1 cellular context compared by ENCODE assay signal in the genomic region with DNA sequence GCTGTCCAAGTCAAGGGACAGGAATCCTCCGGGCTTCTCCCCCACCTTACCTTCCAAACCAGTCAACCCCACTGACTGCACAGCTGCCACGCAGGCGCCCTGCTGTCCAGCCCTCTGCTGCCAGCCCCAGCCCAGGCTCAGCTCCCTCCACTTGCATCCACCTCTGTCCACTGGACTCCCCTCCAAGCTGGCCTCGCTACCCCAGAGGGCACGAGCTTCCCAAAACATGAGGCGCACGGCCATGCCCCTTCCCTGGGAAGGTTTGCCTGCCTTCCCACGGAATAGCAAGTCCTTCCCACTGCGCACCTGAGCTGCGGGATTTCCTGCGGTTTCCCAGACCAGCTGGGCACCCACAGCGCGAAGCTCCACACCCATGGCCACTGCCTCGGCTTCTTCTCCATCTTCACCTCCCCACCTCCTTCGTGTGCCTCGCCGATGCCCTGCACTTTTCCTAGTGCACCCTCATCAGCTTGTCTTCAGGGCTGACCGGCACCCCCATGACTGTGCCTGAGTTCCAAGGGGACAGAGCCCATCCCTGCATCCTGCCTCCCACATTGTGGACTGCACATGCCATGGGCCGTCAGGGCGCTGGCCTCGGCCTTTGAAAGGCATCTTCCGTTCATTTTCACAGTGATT.
TF ChIP-seq lines count a peak whose summit lies in the region.

No MANE protein-coding gene starts in this region.

TF ChIP-seq in A549, 52 proteins besides CTCF, POLR2A, EP300 and RAD21:
- TF ChIP-seq KDM1A (IDR thresholded peaks at IDR 0.05; ENCODE audit: low read depth), result no peak
- TF ChIP-seq ZFP36 (IDR thresholded peaks at IDR 0.05; ENCODE audit: borderline replicate concordance, partially characterized antibody), result no peak
- TF ChIP-seq, protein P1, sequence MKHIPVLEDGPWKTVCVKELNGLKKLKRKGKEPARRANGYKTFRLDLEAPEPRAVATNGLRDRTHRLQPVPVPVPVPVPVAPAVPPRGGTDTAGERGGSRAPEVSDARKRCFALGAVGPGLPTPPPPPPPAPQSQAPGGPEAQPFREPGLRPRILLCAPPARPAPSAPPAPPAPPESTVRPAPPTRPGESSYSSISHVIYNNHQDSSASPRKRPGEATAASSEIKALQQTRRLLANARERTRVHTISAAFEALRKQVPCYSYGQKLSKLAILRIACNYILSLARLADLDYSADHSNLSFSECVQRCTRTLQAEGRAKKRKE (CRISPR knock-in tag; IDR thresholded peaks at IDR 0.05; ENCODE audit: low read depth), result no peak
- TF ChIP-seq SMC3 (IDR thresholded peaks at IDR 0.05), result no peak
- TF ChIP-seq JUN (IDR thresholded peaks at IDR 0.05), result no peak
- TF ChIP-seq, protein P2, sequence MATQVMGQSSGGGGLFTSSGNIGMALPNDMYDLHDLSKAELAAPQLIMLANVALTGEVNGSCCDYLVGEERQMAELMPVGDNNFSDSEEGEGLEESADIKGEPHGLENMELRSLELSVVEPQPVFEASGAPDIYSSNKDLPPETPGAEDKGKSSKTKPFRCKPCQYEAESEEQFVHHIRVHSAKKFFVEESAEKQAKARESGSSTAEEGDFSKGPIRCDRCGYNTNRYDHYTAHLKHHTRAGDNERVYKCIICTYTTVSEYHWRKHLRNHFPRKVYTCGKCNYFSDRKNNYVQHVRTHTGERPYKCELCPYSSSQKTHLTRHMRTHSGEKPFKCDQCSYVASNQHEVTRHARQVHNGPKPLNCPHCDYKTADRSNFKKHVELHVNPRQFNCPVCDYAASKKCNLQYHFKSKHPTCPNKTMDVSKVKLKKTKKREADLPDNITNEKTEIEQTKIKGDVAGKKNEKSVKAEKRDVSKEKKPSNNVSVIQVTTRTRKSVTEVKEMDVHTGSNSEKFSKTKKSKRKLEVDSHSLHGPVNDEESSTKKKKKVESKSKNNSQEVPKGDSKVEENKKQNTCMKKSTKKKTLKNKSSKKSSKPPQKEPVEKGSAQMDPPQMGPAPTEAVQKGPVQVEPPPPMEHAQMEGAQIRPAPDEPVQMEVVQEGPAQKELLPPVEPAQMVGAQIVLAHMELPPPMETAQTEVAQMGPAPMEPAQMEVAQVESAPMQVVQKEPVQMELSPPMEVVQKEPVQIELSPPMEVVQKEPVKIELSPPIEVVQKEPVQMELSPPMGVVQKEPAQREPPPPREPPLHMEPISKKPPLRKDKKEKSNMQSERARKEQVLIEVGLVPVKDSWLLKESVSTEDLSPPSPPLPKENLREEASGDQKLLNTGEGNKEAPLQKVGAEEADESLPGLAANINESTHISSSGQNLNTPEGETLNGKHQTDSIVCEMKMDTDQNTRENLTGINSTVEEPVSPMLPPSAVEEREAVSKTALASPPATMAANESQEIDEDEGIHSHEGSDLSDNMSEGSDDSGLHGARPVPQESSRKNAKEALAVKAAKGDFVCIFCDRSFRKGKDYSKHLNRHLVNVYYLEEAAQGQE (IDR thresholded peaks at IDR 0.05), result no peak
- TF ChIP-seq, protein P3, sequence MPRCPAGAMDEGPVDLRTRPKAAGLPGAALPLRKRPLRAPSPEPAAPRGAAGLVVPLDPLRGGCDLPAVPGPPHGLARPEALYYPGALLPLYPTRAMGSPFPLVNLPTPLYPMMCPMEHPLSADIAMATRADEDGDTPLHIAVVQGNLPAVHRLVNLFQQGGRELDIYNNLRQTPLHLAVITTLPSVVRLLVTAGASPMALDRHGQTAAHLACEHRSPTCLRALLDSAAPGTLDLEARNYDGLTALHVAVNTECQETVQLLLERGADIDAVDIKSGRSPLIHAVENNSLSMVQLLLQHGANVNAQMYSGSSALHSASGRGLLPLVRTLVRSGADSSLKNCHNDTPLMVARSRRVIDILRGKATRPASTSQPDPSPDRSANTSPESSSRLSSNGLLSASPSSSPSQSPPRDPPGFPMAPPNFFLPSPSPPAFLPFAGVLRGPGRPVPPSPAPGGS (IDR thresholded peaks at IDR 0.05), result no peak
- TF ChIP-seq, protein P4, sequence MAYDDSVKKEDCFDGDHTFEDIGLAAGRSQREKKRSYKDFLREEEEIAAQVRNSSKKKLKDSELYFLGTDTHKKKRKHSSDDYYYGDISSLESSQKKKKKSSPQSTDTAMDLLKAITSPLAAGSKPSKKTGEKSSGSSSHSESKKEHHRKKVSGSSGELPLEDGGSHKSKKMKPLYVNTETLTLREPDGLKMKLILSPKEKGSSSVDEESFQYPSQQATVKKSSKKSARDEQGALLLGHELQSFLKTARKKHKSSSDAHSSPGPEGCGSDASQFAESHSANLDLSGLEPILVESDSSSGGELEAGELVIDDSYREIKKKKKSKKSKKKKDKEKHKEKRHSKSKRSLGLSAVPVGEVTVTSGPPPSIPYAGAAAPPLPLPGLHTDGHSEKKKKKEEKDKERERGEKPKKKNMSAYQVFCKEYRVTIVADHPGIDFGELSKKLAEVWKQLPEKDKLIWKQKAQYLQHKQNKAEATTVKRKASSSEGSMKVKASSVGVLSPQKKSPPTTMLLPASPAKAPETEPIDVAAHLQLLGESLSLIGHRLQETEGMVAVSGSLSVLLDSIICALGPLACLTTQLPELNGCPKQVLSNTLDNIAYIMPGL (CRISPR knock-in tag; IDR thresholded peaks at IDR 0.05; ENCODE audit: borderline replicate concordance), result no peak
- no peak for TF ChIP-seq ZSCAN20 (CRISPR knock-in tag; IDR thresholded peaks at IDR 0.05)
- TF ChIP-seq NFE2L2 (conservative IDR thresholded peaks at IDR 0.05; ENCODE audit: low read length), result no peak
- TF ChIP-seq TFCP2L1 (CRISPR knock-in tag; IDR thresholded peaks at IDR 0.05), result no peak
- TF ChIP-seq, protein P5, sequence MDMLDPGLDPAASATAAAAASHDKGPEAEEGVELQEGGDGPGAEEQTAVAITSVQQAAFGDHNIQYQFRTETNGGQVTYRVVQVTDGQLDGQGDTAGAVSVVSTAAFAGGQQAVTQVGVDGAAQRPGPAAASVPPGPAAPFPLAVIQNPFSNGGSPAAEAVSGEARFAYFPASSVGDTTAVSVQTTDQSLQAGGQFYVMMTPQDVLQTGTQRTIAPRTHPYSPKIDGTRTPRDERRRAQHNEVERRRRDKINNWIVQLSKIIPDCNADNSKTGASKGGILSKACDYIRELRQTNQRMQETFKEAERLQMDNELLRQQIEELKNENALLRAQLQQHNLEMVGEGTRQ (IDR thresholded peaks at IDR 0.05), result no peak
- TF ChIP-seq CHD4 (IDR thresholded peaks at IDR 0.05; ENCODE audit: borderline replicate concordance), result no peak
- no peak for TF ChIP-seq SREBF2 (IDR thresholded peaks at IDR 0.05)
- TF ChIP-seq KDM5A (IDR thresholded peaks at IDR 0.05), result no peak
- no peak for TF ChIP-seq MYC (IDR thresholded peaks at IDR 0.05; ENCODE audit: borderline replicate concordance, low read length)
